In genomic region chr19:20660473-20660872, GRCh38 we compare ENCODE assay signal across 8 cellular contexts. TPM values are rescaled to one million over a fixed set of nuclear protein-coding genes. Genes with fewer than 3 reads are reported as not detected.
DNase-seq lines count a peak whose midpoint lies in the region; ATAC-seq and TF ChIP-seq lines count a peak whose summit lies in the region.

No MANE protein-coding gene starts in this region.

- H3K4me3 Mint-ChIP-seq in endodermal cell = peak overlapping the region; percentile 98
- H3K4me3 Mint-ChIP-seq in naive thymus-derived CD8-positive, alpha-beta T cell = peak overlapping the region; percentile 92 to 97 (median 94)

- H3K27me3 ChIP-seq in MG63 = no peaks in the 10 kb centered on the region
- H3K27me3 ChIP-seq in endodermal cell (ENCODE audit: control insufficient read depth, insufficient read depth, low read length, poor library complexity, severe bottlenecking) = no peaks in the 10 kb centered on the region

- CTCF ChIA-PET in AG04449 (lab: Yijun Ruan, JAX) = no interaction called here

- no peak overlapping the region for H3K27ac ChIP-seq in endodermal cell (ENCODE audit: low read depth, low read length)

- no peaks in the 10 kb centered on the region for H3K27me3 Mint-ChIP-seq in endodermal cell (ENCODE audit: insufficient read depth)
- H3K27me3 Mint-ChIP-seq in naive thymus-derived CD8-positive, alpha-beta T cell = no peaks in the 10 kb centered on the region

- H3K27ac Mint-ChIP-seq in endodermal cell = peak overlapping the region; percentile 98
- peak overlapping the region in 9 of 10 donors; percentile 94 to 98 (median 97) for H3K27ac Mint-ChIP-seq in naive thymus-derived CD8-positive, alpha-beta T cell

- H3K4me1 Mint-ChIP-seq in endodermal cell = peaks cover 22% of the 10 kb centered on the region
- peaks cover 12 to 53% (median 31%) of the 10 kb centered on the region in 4 donors for H3K4me1 Mint-ChIP-seq in naive thymus-derived CD8-positive, alpha-beta T cell

- H3K36me3 Mint-ChIP-seq in endodermal cell (ENCODE audit: low read depth) = peaks cover 45% of the 10 kb centered on the region
- peaks cover 36 to 81% (median 53%) of the 10 kb centered on the region in 3 donors for H3K36me3 Mint-ChIP-seq in naive thymus-derived CD8-positive, alpha-beta T cell

- ATAC-seq in naive thymus-derived CD8-positive, alpha-beta T cell = no peak
- ATAC-seq in HG02884 (IDR thresholded peaks at IDR 0.05; ENCODE audit: unreplicated experiment) = no peak

- H3K9me3 ChIP-seq in MG63 = no peaks in the 10 kb centered on the region
- peaks cover 47% of the 10 kb centered on the region for H3K9me3 ChIP-seq in endodermal cell (ENCODE audit: control insufficient read depth, low read length)

- 40 to 44% methylated on average over 16 to 20 of the region's 20 CpGs for WGBS in endodermal cell (ENCODE audit: insufficient coverage in 1 of 2, insufficient read length in 1 of 2), 2 experiments

- POLR2A ChIA-PET in AG04449 (lab: Yijun Ruan, JAX) = interaction anchor here (0.6 to 1.4 kb wide), 2 partner anchors 116 to 661 kb away, joined by 4 to 6 read pairs; partner anchors contain the start of gene ZNF66
- POLR2A ChIA-PET in naive thymus-derived CD8-positive, alpha-beta T cell (lab: Charles Lee) = interaction anchor here (0.8 to 2.3 kb wide), 12 partner anchors 10 to 1175 kb away, joined by 3 to 52 read pairs (median 6); partner anchors contain the start of genes ZNF429, ZNF43, ZNF430 and ZNF431

- DNase-seq in AG04449 (ENCODE audit: low read depth, low spot score) (no peak), MG63 (no peak), endodermal cell (peak; percentile 63), NCI-H1930 (lab: John Stamatoyannopoulos, UW) (no peak), NOMO-1 treated with DMSO at 0.1 percent for 48 hours (lab: John Stamatoyannopoulos, UW; ENCODE audit: unreplicated experiment) (no peak), NCI-H2196 treated with DMSO at 0.1 percent for 48 hours (lab: John Stamatoyannopoulos, UW; ENCODE audit: unreplicated experiment) (no peak)
- DNase-seq in naive thymus-derived CD8-positive, alpha-beta T cell = no peak

- H3K4me1 ChIP-seq in endodermal cell (ENCODE audit: control insufficient read depth, insufficient read depth, low read length) = peaks cover 3% of the 10 kb centered on the region

- TF ChIP-seq CTCF in AG04449 (IDR thresholded peaks at IDR 0.05; ENCODE audit: insufficient read depth, low read length, missing control alignments) (no peak), endodermal cell (conservative IDR thresholded peaks at IDR 0.05) (no peak)

- H3K9me3 Mint-ChIP-seq in endodermal cell = no peaks in the 10 kb centered on the region
- peaks cover 6 to 88% (median 42%) of the 10 kb centered on the region in 9 donors for H3K9me3 Mint-ChIP-seq in naive thymus-derived CD8-positive, alpha-beta T cell

- H3K9ac ChIP-seq in endodermal cell (ENCODE audit: extremely low read depth, low read length, poor library complexity, severe bottlenecking) = peak overlapping the region; percentile 97

- H3K36me3 ChIP-seq in MG63 = no peaks in the 10 kb centered on the region
- peaks cover 47% of the 10 kb centered on the region for H3K36me3 ChIP-seq in endodermal cell (ENCODE audit: control insufficient read depth, insufficient read depth, low read length)

- H3K4me3 ChIP-seq in AG04449 (ENCODE audit: low read depth, low read length) = peak overlapping the region; percentile 78
- H3K4me3 ChIP-seq in MG63 = peak overlapping the region; percentile 49
- H3K4me3 ChIP-seq in endodermal cell (ENCODE audit: low read length) = peak overlapping the region; percentile 97

RNA-seq across cellular contexts. Expression of gene ZNF626, which starts 0.9 kb away (rescaled TPM):
- 0.99 and 10.4 TPM in 2 replicates for total RNA-seq in MG63 (2014; rRNA removed; shearing (Covaris generic); ENCODE audit: low replicate concordance)
- total RNA-seq in endodermal cell = 10 to 100 TPM; 29.6 to 40.5 TPM
- 13.6 TPM for polyA plus RNA-seq in endodermal cell (2013, experiment 1 of 2)
- polyA plus RNA-seq in endodermal cell (2013, experiment 2 of 2) = 16.2 TPM
- 10 to 100 TPM; 17.1 to 17.8 TPM for total RNA-seq in naive thymus-derived CD8-positive, alpha-beta T cell
- 10 to 100 TPM in 1 of 3 donors, 1 to 10 TPM in 2; 4.8 to 13.7 (median 8.8) TPM for polyA plus RNA-seq in naive thymus-derived CD8-positive, alpha-beta T cell
